31 cellular contexts compared by ENCODE assay signal in the genomic region with DNA sequence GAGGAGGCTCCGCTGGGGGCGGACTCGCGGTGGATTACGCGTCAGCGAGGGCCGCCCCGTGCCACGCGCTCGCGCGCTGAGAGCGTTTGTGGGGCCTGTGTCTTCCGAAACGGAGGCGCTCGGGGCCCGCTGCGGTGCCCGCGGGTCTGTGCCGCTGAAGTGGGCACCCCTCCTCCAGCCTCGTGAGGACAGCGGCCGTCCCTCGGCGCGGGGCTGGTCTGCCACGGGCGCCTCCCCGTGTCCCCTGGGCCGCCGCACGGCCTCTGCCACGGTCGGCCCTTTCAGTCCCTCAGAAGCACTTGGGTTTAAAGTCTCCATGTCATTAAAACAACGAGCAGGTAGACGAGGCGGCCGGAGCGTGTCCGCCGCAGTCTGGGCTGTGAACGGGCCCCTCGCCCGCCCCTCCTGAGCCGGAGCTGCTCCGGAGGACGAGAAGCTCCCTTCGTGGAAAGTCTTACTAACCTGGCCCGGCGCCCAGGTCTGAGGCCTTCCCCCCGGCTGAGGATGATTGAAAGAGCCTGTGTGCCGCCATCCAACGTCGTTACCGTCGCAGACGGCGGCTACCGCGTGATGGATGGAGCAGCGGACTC.
A peak's percentile ranks its signal among the peaks of the same experiment; 100 is the strongest.
DNase-seq lines count a peak whose midpoint lies in the region; ATAC-seq, FAIRE-seq and TF ChIP-seq lines count a peak whose summit lies in the region.
"Had no signal": no experiment of that assay in that cellular context is flagged by ENCODE, and none has a peak within 500 bp of the region (broad histone marks: within the 10 kb centered on the region; RNA-seq: fewer than 3 reads in every experiment).

No MANE protein-coding gene starts in this region.

- no peaks in the 10 kb centered on the region for H3K27me3 Mint-ChIP-seq in osteocyte (ENCODE audit: unreplicated experiment)
- H3K27me3 Mint-ChIP-seq: activated CD4-positive, alpha-beta T cell treated with anti-CD3 and anti-CD28 coated beads, Interleukin-2, amount 10 ng/mL, durations not matched to agents 7 days and 5 days; activated naive CD8-positive, alpha-beta T cell; dendritic cell treated with granulocyte-macrophage colony-stimulating factor and Interleukin-4, amounts not matched to agents 40 ng/mL and 50 ng/mL, for 4 days; progenitor cell of endocrine pancreas had no signal

- no peaks in the 10 kb centered on the region for H3K79me2 ChIP-seq in HepG2 (ENCODE audit: insufficient read depth, low read length)

- H3K27me3 ChIP-seq in right lobe of liver (no peaks in the 10 kb centered on the region), HepG2 (ENCODE audit: control insufficient read depth in 1 of 2, insufficient read depth in 2 of 2, low read length in 2 of 2) (peaks cover 9 to 35% of the 10 kb centered on the region in 2 experiments), aorta (ENCODE audit: control insufficient read depth in 1 of 2, insufficient read depth in 2 of 2, low read length in 1 of 2) (no peaks in the 10 kb centered on the region)
- H3K27me3 ChIP-seq: esophagus muscularis mucosa, foreskin keratinocyte, stomach, tibial nerve had no signal

- TF ChIP-seq EP300 in HepG2 (IDR thresholded peaks at IDR 0.05; ENCODE audit: low read depth in 2 of 2, low read length in 2 of 2): no peak
- TF ChIP-seq EP300 in HepG2 (CRISPR knock-in tag; IDR thresholded peaks at IDR 0.05; ENCODE audit: borderline replicate concordance): no peak

- H3K9me3 ChIP-seq in right lobe of liver: peaks cover 0 to under 1% (median 0%) of the 10 kb centered on the region in 4 donors
- H3K9me3 ChIP-seq in HepG2 (ENCODE audit: low read length): no peaks in the 10 kb centered on the region
- no peaks in the 10 kb centered on the region for H3K9me3 ChIP-seq in aorta (ENCODE audit: control insufficient read depth, low read length)

- TF ChIP-seq RAD21 in HepG2 (CRISPR knock-in tag; IDR thresholded peaks at IDR 0.05): no peak

- ATAC-seq in right lobe of liver (no peak), HepG2 (no peak), aorta (ENCODE audit: low FRiP score) (no peak)
- ATAC-seq: activated T-cell treated with anti-CD3 and anti-CD28 coated beads, Interleukin-2, amount 50 U/mL, for 72 hours; foreskin keratinocyte; WTC11 had no signal

- H3K36me3 ChIP-seq in right lobe of liver: no peaks in the 10 kb centered on the region
- no peaks in the 10 kb centered on the region for H3K36me3 ChIP-seq in HepG2 (replicated peaks in 1 of 2; ENCODE audit: control insufficient read depth in 1 of 2, insufficient read depth in 2 of 2, low read length in 2 of 2)
- H3K36me3 ChIP-seq in aorta (ENCODE audit: control insufficient read depth in 1 of 2, insufficient read depth in 2 of 2, low read length in 1 of 2): no peaks in the 10 kb centered on the region

- peaks cover 39% of the 10 kb centered on the region for H3K4me1 Mint-ChIP-seq in osteocyte (ENCODE audit: unreplicated experiment)
- H3K4me1 Mint-ChIP-seq: endodermal cell, WTC11 had no signal

- H3K27ac ChIP-seq in right lobe of liver (no peak overlapping the region), HepG2 (ENCODE audit: extremely low read length, insufficient read depth, low read length) (no peak overlapping the region), aorta (ENCODE audit: low read depth in 1 of 2, low read length in 2 of 2) (no peak overlapping the region)
- H3K27ac ChIP-seq: C4-2B, esophagus muscularis mucosa, foreskin keratinocyte, stomach, tibial nerve had no signal

- H4K20me1 ChIP-seq in HepG2 (ENCODE audit: insufficient read depth, low read length): no peaks in the 10 kb centered on the region

- no peak overlapping the region for H2AFZ ChIP-seq in HepG2 (ENCODE audit: low read length)

- TF ChIP-seq CTCF in right lobe of liver (IDR thresholded peaks at IDR 0.05): no peak
- TF ChIP-seq CTCF in HepG2 (CRISPR knock-in tag; IDR thresholded peaks at IDR 0.05): no peak
- TF ChIP-seq CTCF in osteocyte (IDR thresholded peaks at IDR 0.05): no peak

- no peak overlapping the region for H3K4me3 Mint-ChIP-seq in osteocyte (ENCODE audit: unreplicated experiment)
- H3K4me3 Mint-ChIP-seq: activated CD4-positive, alpha-beta T cell treated with anti-CD3 and anti-CD28 coated beads, Interleukin-2, amount 10 ng/mL, durations not matched to agents 7 days and 5 days; activated naive CD8-positive, alpha-beta T cell; activated T-cell treated with anti-CD3 and anti-CD28 coated beads, Interleukin-2, amount 50 U/mL, for 72 hours; dendritic cell treated with granulocyte-macrophage colony-stimulating factor and Interleukin-4, amounts not matched to agents 40 ng/mL and 50 ng/mL, for 4 days; endodermal cell; immature natural killer cell; nephron progenitor cell; WTC11 had no signal

- no peak overlapping the region for H3K4me2 ChIP-seq in HepG2 (ENCODE audit: low read depth, low read length)

- POLR2A ChIA-PET in HepG2 (lab: Yijun Ruan, JAX): no interaction called here

- 94% methylated on average over 21 of the region's 65 CpGs for WGBS in right lobe of liver (ENCODE audit: insufficient coverage, low coverage, low lambda C conversion rate, missing lambda C conversion rate)
- 77% methylated on average over 59 of the region's 65 CpGs for WGBS in HepG2 (ENCODE audit: low lambda C conversion rate)
- WGBS in aorta, 2 donors: 95 to 96% methylated on average over 65 of the region's 65 CpGs

- CTCF ChIA-PET in HepG2 (lab: Yijun Ruan, JAX; ENCODE audit: low intra/inter-chr PET ratio, low total read pairs): no interaction called here

- H3K4me1 ChIP-seq in right lobe of liver (no peaks in the 10 kb centered on the region), HepG2 (ENCODE audit: insufficient read depth, low read length) (no peaks in the 10 kb centered on the region), aorta (ENCODE audit: control insufficient read depth in 1 of 2, insufficient read depth in 2 of 2, low read length in 2 of 2) (no peaks in the 10 kb centered on the region)
- H3K4me1 ChIP-seq: foreskin keratinocyte had no signal

- peaks cover 7% of the 10 kb centered on the region for H3K9me3 Mint-ChIP-seq in osteocyte (ENCODE audit: unreplicated experiment)

- DNase-seq in right lobe of liver: peak in 2 of 3 donors; percentile 26 to 28
- no peak for DNase-seq in HepG2 (ENCODE audit: low spot score)
- DNase-seq in iPS-NIHi11 (ENCODE audit: low spot score): peak; percentile 29
- peak; percentile 83 for DNase-seq in osteocyte (ENCODE audit: extremely low spot score, unreplicated experiment)
- DNase-seq in aorta: peak; percentile 47 to 70
- DNase-seq in HK-2 (ENCODE audit: unreplicated experiment): no peak
- no peak for DNase-seq in UCSD-AML1 (lab: John Stamatoyannopoulos, UW; ENCODE audit: unreplicated experiment)
- DNase-seq: activated CD4-positive, alpha-beta T cell treated with anti-CD3 and anti-CD28 coated beads, Interleukin-2, amount 10 ng/mL, durations not matched to agents 7 days and 5 days; activated T-cell treated with anti-CD3 and anti-CD28 coated beads, Interleukin-2, amount 50 U/mL, for 72 hours; caudate nucleus; DMS79 treated with DMSO at 0.1 percent for 48 hours; endodermal cell; foreskin keratinocyte; GF-D8; HCEC 1CT; hippocampal formation; immature natural killer cell; NCI-H1105 treated with DMSO at 0.1 percent for 48 hours; NCI-H1930; NCI-H524 treated with DMSO at 0.1 percent for 48 hours; nephron progenitor cell; stomach; T1000 had no signal

- intact Hi-C loops in right lobe of liver (cut with DNase I): no loop called here
- intact Hi-C loops in HepG2 (cut with micrococcal nuclease; ENCODE audit: unreplicated experiment): no loop called here
- intact Hi-C loops in aorta (cut with DNase I): no loop called here

- TF ChIP-seq POLR2A in right lobe of liver (IDR thresholded peaks at IDR 0.05) (no peak), HepG2 (IDR thresholded peaks at IDR 0.05; ENCODE audit: insufficient read depth in 1 of 2, low read depth in 2 of 2, low read length in 2 of 2) (no peak)

- FAIRE-seq in HepG2 (lab: Jason Lieb, UNC): no peak
- FAIRE-seq: astrocyte had no signal

- no TSS peak for BruUV-seq in HepG2 (replicated peaks; lab: Mats Ljungman, UMichigan)

- H3K4me3 ChIP-seq in right lobe of liver (no peak overlapping the region), HepG2 (replicated peaks in 1 of 3; ENCODE audit: insufficient read depth in 1 of 3, low read depth in 2 of 3, low read length in 3 of 3) (no peak overlapping the region), aorta (ENCODE audit: low read length in 2 of 2) (no peak overlapping the region)
- H3K4me3 ChIP-seq: esophagus muscularis mucosa, stomach, tibial nerve had no signal

- in situ Hi-C loops in HepG2 (cut with HindIII; ENCODE audit: extremely low pct_ligation_motif_present, low pct_unique_long_range_greater_than_20kb): no loop called here

- no peak overlapping the region for H3K27ac Mint-ChIP-seq in osteocyte (ENCODE audit: unreplicated experiment)
- H3K27ac Mint-ChIP-seq: activated CD4-positive, alpha-beta T cell treated with anti-CD3 and anti-CD28 coated beads, Interleukin-2, amount 10 ng/mL, durations not matched to agents 7 days and 5 days; activated naive CD8-positive, alpha-beta T cell; activated T-cell treated with anti-CD3 and anti-CD28 coated beads, Interleukin-2, amount 50 U/mL, for 72 hours; dendritic cell treated with granulocyte-macrophage colony-stimulating factor and Interleukin-4, amounts not matched to agents 40 ng/mL and 50 ng/mL, for 4 days; endodermal cell; immature natural killer cell; nephron progenitor cell; progenitor cell of endocrine pancreas; WTC11 had no signal

- no peak overlapping the region for H3K9ac ChIP-seq in HepG2 (ENCODE audit: insufficient read depth, low read depth, low read length)

- peaks cover 5% of the 10 kb centered on the region for H3K36me3 Mint-ChIP-seq in osteocyte (ENCODE audit: unreplicated experiment)

TF ChIP-seq in HepG2, 621 proteins besides CTCF, POLR2A, EP300 and RAD21:
- no peak for TF ChIP-seq JUNB (CRISPR knock-in tag; IDR thresholded peaks at IDR 0.05; ENCODE audit: borderline replicate concordance)
- no peak for TF ChIP-seq ZNF850 (CRISPR knock-in tag; conservative IDR thresholded peaks at IDR 0.05)
- TF ChIP-seq HDAC1 (CRISPR knock-in tag; IDR thresholded peaks at IDR 0.05): no peak
- no peak for TF ChIP-seq ZNF441 (CRISPR knock-in tag; IDR thresholded peaks at IDR 0.05; ENCODE audit: borderline replicate concordance)

Comparison
In these comparisons a context has a peak if more than half of its experiments do, and no peak if none do; other contexts are left out.
1. DNase-seq: peak in right lobe of liver (2 of 3), iPS-NIHi11 (single experiment), osteocyte (single experiment) and aorta (2 of 2); none in HepG2 (single experiment), HK-2 (single experiment) and UCSD-AML1 (single experiment).